ENCODE assay signal across 8 cellular contexts in genomic region chr12:32399045-32399372, GRCh38. TPM values are rescaled to one million over a fixed set of nuclear protein-coding genes. Genes with fewer than 3 reads are reported as not detected.
DNase-seq lines count a peak whose midpoint lies in the region; ATAC-seq and TF ChIP-seq lines count a peak whose summit lies in the region.

No MANE protein-coding gene starts in this region.

- no peaks in the 10 kb centered on the region for H3K9me3 ChIP-seq in GM23248 (ENCODE audit: low read depth)
- H3K9me3 ChIP-seq in RWPE2 (ENCODE audit: severe bottlenecking), result no peaks in the 10 kb centered on the region
- no peaks in the 10 kb centered on the region for H3K9me3 ChIP-seq in sigmoid colon

- no peaks in the 10 kb centered on the region for H3K9me2 ChIP-seq in GM23248 (ENCODE audit: insufficient read depth)

- H3K36me3 ChIP-seq in GM23248 (ENCODE audit: low read depth), result no peaks in the 10 kb centered on the region
- H3K36me3 ChIP-seq in RWPE2 (ENCODE audit: low read depth), result peaks cover 7% of the 10 kb centered on the region
- no peaks in the 10 kb centered on the region for H3K36me3 ChIP-seq in sigmoid colon

- 2 to 4% methylated on average over 21 to 29 of the region's 33 CpGs for WGBS in GM23248 (ENCODE audit: low coverage in 1 of 2, low lambda C conversion rate in 2 of 2, missing lambda C conversion rate in 2 of 2), 2 experiments
- WGBS in sigmoid colon, 2 donors, result 1 to 2% methylated on average over 33 of the region's 33 CpGs

- in situ Hi-C loops in GM23248 (cut with MboI), result no loop called here

- TF ChIP-seq CTCF in RWPE2 (IDR thresholded peaks at IDR 0.05; ENCODE audit: poor library complexity, severe bottlenecking) (no peak), fibroblast of pulmonary artery (IDR thresholded peaks at IDR 0.05; ENCODE audit: low read length, missing control alignments) (no peak), sigmoid colon (IDR thresholded peaks at IDR 0.05) (no peak)

- no peaks in the 10 kb centered on the region for H3K79me2 ChIP-seq in GM23248 (ENCODE audit: insufficient read depth)

- no peak for TF ChIP-seq POLR2A in sigmoid colon (IDR thresholded peaks at IDR 0.05)

- H3K9ac ChIP-seq in GM23248, result no peak overlapping the region

- peak overlapping the region; percentile 50 for H3K4me2 ChIP-seq in GM23248 (ENCODE audit: unreplicated experiment)

- H3K27me3 ChIP-seq in GM23248 (replicated peaks; ENCODE audit: insufficient read depth) (peaks cover 25% of the 10 kb centered on the region), RWPE2 (ENCODE audit: insufficient read depth, poor library complexity, severe bottlenecking) (no peaks in the 10 kb centered on the region), sigmoid colon (peaks cover 0 to 20% (median 5%) of the 10 kb centered on the region in 3 donors)

- no peak for DNase-seq in GM23248
- no peak for DNase-seq in RWPE2 (ENCODE audit: low spot score)
- DNase-seq in fibroblast of pulmonary artery (ENCODE audit: low read depth), result no peak
- DNase-seq in sigmoid colon, result no peak
- no peak for DNase-seq in GM19238 (ENCODE audit: insufficient read length, low spot score)
- no peak for DNase-seq in DMS153 treated with DMSO at 0.1 percent for 48 hours (lab: John Stamatoyannopoulos, UW; ENCODE audit: unreplicated experiment)

- H3K4me3 ChIP-seq in GM23248, result peak overlapping the region; percentile 64
- peak overlapping the region; percentile 90 for H3K4me3 ChIP-seq in RWPE2 (ENCODE audit: severe bottlenecking)
- peak overlapping the region; percentile 85 for H3K4me3 ChIP-seq in fibroblast of pulmonary artery (replicated peaks; ENCODE audit: low read depth, low read length)
- peak overlapping the region; percentile 19 to 66 (median 58) for H3K4me3 ChIP-seq in sigmoid colon

- ATAC-seq in RWPE2 (ENCODE audit: low read depth) (no peak), GM18502 (IDR thresholded peaks at IDR 0.05; ENCODE audit: poor library complexity, unreplicated experiment) (no peak), GM19023 (IDR thresholded peaks at IDR 0.05; ENCODE audit: unreplicated experiment) (no peak)

- H3K27ac ChIP-seq in GM23248, result no peak overlapping the region
- H3K27ac ChIP-seq in RWPE2 (ENCODE audit: poor library complexity, severe bottlenecking), result peak overlapping the region; percentile 88
- H3K27ac ChIP-seq in sigmoid colon, result peak overlapping the region; percentile 51 to 82 (median 60)

- intact Hi-C loops in sigmoid colon (cut with DNase I), result no loop called here

- H2AFZ ChIP-seq in GM23248, result peak overlapping the region; percentile 62

- H3F3A ChIP-seq in GM23248 (ENCODE audit: insufficient read depth), result 0 out of 2 replicates have a peak, but pooled peaks cover 3% of the 10 kb centered on the region

- no peak for TF ChIP-seq EP300 in sigmoid colon (IDR thresholded peaks at IDR 0.05)

- H3K4me1 ChIP-seq in GM23248 (ENCODE audit: insufficient read depth) (no peaks in the 10 kb centered on the region), RWPE2 (ENCODE audit: insufficient read depth, poor library complexity, severe bottlenecking) (peaks cover 19% of the 10 kb centered on the region), sigmoid colon (peaks cover 0 to 19% (median 11%) of the 10 kb centered on the region in 4 donors)

- H4K20me1 ChIP-seq in GM23248 (ENCODE audit: insufficient read depth), result no peaks in the 10 kb centered on the region

RNA-seq across cellular contexts. Expression of gene FGD4, which starts 0.3 kb away (rescaled TPM):
- total RNA-seq in GM23248 (2014; rRNA removed; shearing (Covaris generic)), result 3.4 and 3.5 TPM in 2 replicates
- 1.1 and 1.3 TPM in 2 replicates for polyA plus RNA-seq in GM23248 (2016; fragmentation: Nextera tagmentation; extraction: Ambion mirVana)
- 10 to 100 TPM; 11.3 to 19.1 (median 17.0) TPM for total RNA-seq in sigmoid colon
- polyA plus RNA-seq in sigmoid colon, result 10 to 100 TPM in 1 of 3 donors, 1 to 10 TPM in 2; 7.8 to 10.6 (median 9.3) TPM
